Comparison of ENCODE assay signal across 10 cellular contexts in the genomic region with DNA sequence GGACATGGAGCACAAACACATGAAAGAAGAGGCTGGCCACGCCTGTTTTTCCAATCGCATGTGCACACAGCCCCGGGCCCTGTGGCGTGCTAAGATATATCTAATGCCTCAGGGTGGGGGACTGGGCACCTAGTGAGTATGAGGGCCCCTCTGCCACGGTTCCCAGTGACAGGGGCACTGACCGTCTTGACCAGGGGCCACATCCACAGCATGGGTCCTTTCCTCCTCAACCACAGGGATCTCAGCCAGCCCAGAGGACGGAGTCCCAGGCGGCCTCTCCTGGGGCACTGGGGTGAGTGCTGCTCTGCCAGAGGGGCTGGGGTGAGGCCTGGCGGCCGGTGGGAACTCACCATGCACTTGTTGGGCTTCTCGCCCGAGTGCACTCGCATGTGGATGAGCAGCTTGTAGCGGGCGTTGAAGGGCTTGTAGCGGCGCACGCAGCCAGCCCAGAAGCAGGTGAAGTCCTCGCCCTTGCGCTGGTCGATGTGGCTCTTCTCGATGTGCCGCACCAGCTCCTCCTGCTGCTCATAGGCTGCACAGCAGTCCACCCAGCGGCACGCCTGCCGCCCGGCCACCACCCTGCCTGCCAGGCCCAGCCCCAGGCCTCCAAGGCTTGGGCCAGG.
DNase-seq lines count a peak whose midpoint lies in the region; ATAC-seq and TF ChIP-seq lines count a peak whose summit lies in the region.
"Had no signal": no experiment of that assay in that cellular context is flagged by ENCODE, and none has a peak within 500 bp of the region (broad histone marks: within the 10 kb centered on the region; RNA-seq: fewer than 3 reads in every experiment).

No MANE protein-coding gene starts in this region.

- peak; percentile 41 for TF ChIP-seq CTCF in chondrocyte (IDR thresholded peaks at IDR 0.05)

- peak; percentile 21 for ATAC-seq in stimulated activated naive CD8-positive, alpha-beta T cell treated with anti-CD3 and anti-CD28 coated beads, Interleukin-15, amount 100 ng/mL, for 72 hours
- ATAC-seq in stimulated activated naive CD8-positive, alpha-beta T cell treated with anti-CD3 and anti-CD28 coated beads, Interleukin-15, Interleukin-2, amounts not matched to agents 100 U/mL and 50 U/mL, for 24 hours = no peak
- ATAC-seq in left lobe of liver (peak; percentile 42), GM18907 (IDR thresholded peaks at IDR 0.05; ENCODE audit: unreplicated experiment) (no peak)

- DNase-seq in stimulated activated naive CD8-positive, alpha-beta T cell treated with anti-CD3 and anti-CD28 coated beads, Interleukin-15, amount 100 ng/mL, for 72 hours = no peak
- DNase-seq in stimulated activated naive CD8-positive, alpha-beta T cell treated with anti-CD3 and anti-CD28 coated beads, Interleukin-15, Interleukin-2, amounts not matched to agents 100 U/mL and 50 U/mL, for 24 hours = no peak
- DNase-seq in chondrocyte (ENCODE audit: low spot score) = peak; percentile 84
- DNase-seq in left lobe of liver (ENCODE audit: low spot score) = no peak
- no peak for DNase-seq in NK-92 treated with Interleukin-12 subunit alpha and Interleukin-12 subunit beta, amount 100 ng/mL, for 24 hours (lab: John Stamatoyannopoulos, UW)
- no peak for DNase-seq in DMS 273 (lab: John Stamatoyannopoulos, UW; ENCODE audit: unreplicated experiment)
- no peak for DNase-seq in inferior parietal cortex (ENCODE audit: extremely low spot score)
- DNase-seq: CD4-positive, alpha-beta memory T cell; cerebellar nuclear complex had no signal

- H3K27ac Mint-ChIP-seq in stimulated activated naive CD8-positive, alpha-beta T cell treated with anti-CD3 and anti-CD28 coated beads, Interleukin-15, amount 100 ng/mL, for 72 hours = no peak overlapping the region
- H3K27ac Mint-ChIP-seq in chondrocyte (ENCODE audit: unreplicated experiment) = no peak overlapping the region
- H3K27ac Mint-ChIP-seq: CD4-positive, alpha-beta memory T cell had no signal

- H3K4me1 Mint-ChIP-seq in stimulated activated naive CD8-positive, alpha-beta T cell treated with anti-CD3 and anti-CD28 coated beads, Interleukin-15, amount 100 ng/mL, for 72 hours = no peaks in the 10 kb centered on the region
- peaks cover 28% of the 10 kb centered on the region for H3K4me1 Mint-ChIP-seq in chondrocyte (ENCODE audit: low read depth)
- H3K4me1 Mint-ChIP-seq: CD4-positive, alpha-beta memory T cell had no signal

- H3K36me3 Mint-ChIP-seq in chondrocyte (ENCODE audit: low read depth) = peaks cover 10% of the 10 kb centered on the region
- H3K36me3 Mint-ChIP-seq: CD4-positive, alpha-beta memory T cell had no signal

- no peak overlapping the region for H3K4me3 Mint-ChIP-seq in stimulated activated naive CD8-positive, alpha-beta T cell treated with anti-CD3 and anti-CD28 coated beads, Interleukin-15, amount 100 ng/mL, for 72 hours
- H3K4me3 Mint-ChIP-seq in chondrocyte (ENCODE audit: unreplicated experiment) = no peak overlapping the region
- H3K4me3 Mint-ChIP-seq: CD4-positive, alpha-beta memory T cell had no signal

- no peaks in the 10 kb centered on the region for H3K9me3 Mint-ChIP-seq in stimulated activated naive CD8-positive, alpha-beta T cell treated with anti-CD3 and anti-CD28 coated beads, Interleukin-15, amount 100 ng/mL, for 72 hours
- H3K9me3 Mint-ChIP-seq in chondrocyte (ENCODE audit: low read depth) = no peaks in the 10 kb centered on the region
- H3K9me3 Mint-ChIP-seq: CD4-positive, alpha-beta memory T cell had no signal

- H3K27me3 Mint-ChIP-seq in stimulated activated naive CD8-positive, alpha-beta T cell treated with anti-CD3 and anti-CD28 coated beads, Interleukin-15, amount 100 ng/mL, for 72 hours = no peaks in the 10 kb centered on the region
- no peaks in the 10 kb centered on the region for H3K27me3 Mint-ChIP-seq in chondrocyte (ENCODE audit: low read depth)
- H3K27me3 Mint-ChIP-seq: CD4-positive, alpha-beta memory T cell had no signal

Comparison
In these comparisons a context has a peak if more than half of its experiments do, and no peak if none do; other contexts are left out.
1. ATAC-seq: peak in stimulated activated naive CD8-positive, alpha-beta T cell treated with anti-CD3 and anti-CD28 coated beads, Interleukin-15, amount 100 ng/mL, for 72 hours (single experiment) and left lobe of liver (single experiment); none in stimulated activated naive CD8-positive, alpha-beta T cell treated with anti-CD3 and anti-CD28 coated beads, Interleukin-15, Interleukin-2, amounts not matched to agents 100 U/mL and 50 U/mL, for 24 hours (single experiment) and GM18907 (single experiment).